ENCODE assay signal across 15 cellular contexts in genomic region chr5:11851402-11851801, GRCh38. TPM values are rescaled to one million over a fixed set of nuclear protein-coding genes. Genes with fewer than 3 reads are reported as not detected.
A peak's percentile ranks its signal among the peaks of the same experiment; 100 is the strongest.
DNase-seq lines count a peak whose midpoint lies in the region; ATAC-seq and TF ChIP-seq lines count a peak whose summit lies in the region.
"Had no signal": no experiment of that assay in that cellular context is flagged by ENCODE, and none has a peak within 500 bp of the region (broad histone marks: within the 10 kb centered on the region; RNA-seq: fewer than 3 reads in every experiment).

No MANE protein-coding gene starts in this region.

- peak overlapping the region; percentile 21; the same call in 1 of the 2 replicates for H3K27ac ChIP-seq in VCaP
- H3K27ac ChIP-seq: adrenal gland had no signal

- intact Hi-C loops in sciatic nerve (cut with DNase I): no loop called here

- ATAC-seq in sciatic nerve: peak; percentile 15
- no peak for ATAC-seq in activated CD4-positive, CD25-positive, alpha-beta regulatory T cell treated with anti-CD3 and anti-CD28 coated beads, Interleukin-2, amount 50 U/mL, for 24 hours
- ATAC-seq in GM19324 (IDR thresholded peaks at IDR 0.05; ENCODE audit: low FRiP score, unreplicated experiment): no peak
- ATAC-seq: activated T-cell treated with anti-CD3 and anti-CD28 coated beads, Interleukin-2, amount 50 U/mL, for 4 hours had no signal

- no peak for TF ChIP-seq CTCF in VCaP (conservative IDR thresholded peaks at IDR 0.05)

- DNase-seq in HS-5 (ENCODE audit: low read depth) (peak; percentile 55), islet precursor cell (peak; percentile 93), sciatic nerve (ENCODE audit: low spot score) (no peak), GOT3 (lab: John Stamatoyannopoulos, UW) (no peak), DMS79 (lab: John Stamatoyannopoulos, UW) (no peak)
- DNase-seq: activated CD4-positive, alpha-beta memory T cell treated with anti-CD3 and anti-CD28 coated beads for 36 hours; activated T-cell treated with anti-CD3 and anti-CD28 coated beads, Interleukin-2, amount 50 U/mL, for 4 hours; adrenal gland; NCI-H1417 treated with DMSO at 0.1 percent for 48 hours; NCI-H226; T1000 had no signal

RNA-seq across cellular contexts. Expression of gene CTNND2, which starts 52.8 kb away (rescaled TPM):
- total RNA-seq in sciatic nerve: 10.1 TPM
- total RNA-seq: activated CD4-positive, alpha-beta memory T cell treated with anti-CD3 and anti-CD28 coated beads for 36 hours; activated T-cell treated with anti-CD3 and anti-CD28 coated beads, Interleukin-2, amount 50 U/mL, for 4 hours; B cell had no signal

Comparison
In these comparisons a context has a peak if more than half of its experiments do, and no peak if none do; other contexts are left out.
1. DNase-seq: peak in HS-5 (single experiment) and islet precursor cell (single experiment); none in sciatic nerve (single experiment), GOT3 (single experiment) and DMS79 (single experiment).